11 cellular contexts compared by ENCODE assay signal in the genomic region with DNA sequence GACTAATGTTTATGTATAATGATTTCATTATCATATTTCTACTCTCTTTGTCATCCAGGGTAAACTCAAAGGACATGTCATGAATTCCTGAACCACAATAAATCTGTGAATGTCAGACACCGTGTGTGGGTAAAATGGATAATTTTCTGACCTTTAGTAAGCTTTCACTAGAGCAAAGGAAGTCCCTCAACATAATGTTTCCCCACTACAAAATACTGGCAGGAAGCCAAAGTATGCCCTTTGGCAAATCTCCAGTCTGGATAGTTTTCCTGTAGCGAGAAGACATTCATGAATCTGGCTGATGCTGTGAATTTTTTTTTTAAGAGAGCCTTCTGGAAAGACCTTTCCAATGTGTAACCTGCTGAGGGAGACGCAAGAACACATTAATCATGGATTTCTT.
DNase-seq lines count a peak whose midpoint lies in the region; TF ChIP-seq lines count a peak whose summit lies in the region.
"Had no signal": no experiment of that assay in that cellular context is flagged by ENCODE, and none has a peak within 500 bp of the region (broad histone marks: within the 10 kb centered on the region; RNA-seq: fewer than 3 reads in every experiment).

No MANE protein-coding gene starts in this region.

- H3K79me1 ChIP-seq in H9 (ENCODE audit: insufficient read depth, low read depth, low read length, poor library complexity, severe bottlenecking), result no peaks in the 10 kb centered on the region

- H3K27me3 Mint-ChIP-seq in H9 (ENCODE audit: low read depth), result peaks cover 2% of the 10 kb centered on the region; the same call in 1 of the 2 replicates

- no CpG with 5 or more reads among the region's 3 CpGs for WGBS in H9 (ENCODE audit: extremely low coverage, insufficient read length, low lambda C conversion rate)

- no peak overlapping the region for H2AFZ ChIP-seq in H9 (ENCODE audit: low read length)

- no peaks in the 10 kb centered on the region for H3K4me1 ChIP-seq in H9 (ENCODE audit: insufficient read depth, low read length)

- no peak overlapping the region for H3K4ac ChIP-seq in H9 (ENCODE audit: low read depth, low read length)

- H3K79me2 ChIP-seq in H9 (ENCODE audit: insufficient read depth, low read length), result no peaks in the 10 kb centered on the region

- no peak overlapping the region for H3K27ac Mint-ChIP-seq in H9

- no peak overlapping the region for H3K27ac ChIP-seq in H9 (ENCODE audit: insufficient read length, low read depth, low read length)
- H3K27ac ChIP-seq: epithelial cell of prostate had no signal

- H3K36me3 Mint-ChIP-seq in H9 (ENCODE audit: insufficient read depth in 1 of 3, low read depth in 3 of 3), result no peaks in the 10 kb centered on the region

- H4K91ac ChIP-seq in H9 (ENCODE audit: insufficient read length, low read depth, low read length), result no peak overlapping the region

- H3K4me3 Mint-ChIP-seq in H9, result no peak overlapping the region

- H4K8ac ChIP-seq in H9 (replicated peaks; ENCODE audit: insufficient read length, low read depth, low read length), result no peak overlapping the region

- no peak overlapping the region for H3K14ac ChIP-seq in H9 (ENCODE audit: insufficient read depth, low read length)

- no peak overlapping the region for H3K9ac ChIP-seq in H9 (ENCODE audit: extremely low read depth, insufficient read length, low read length)

- no peaks in the 10 kb centered on the region for H3K9me3 ChIP-seq in H9 (ENCODE audit: control insufficient read depth, low read depth, low read length)

- no peak overlapping the region for H3T11ph ChIP-seq in H9 (ENCODE audit: low read length)

- no peaks in the 10 kb centered on the region for H3K27me3 ChIP-seq in H9 (ENCODE audit: insufficient read depth, low read length)

- no peak overlapping the region for H3K4me2 ChIP-seq in H9 (ENCODE audit: insufficient read depth, insufficient read length, low read length)

- no peaks in the 10 kb centered on the region; a peak in 2 of 5 replicates for H3K9me3 Mint-ChIP-seq in H9

- no peak overlapping the region for H3K18ac ChIP-seq in H9 (ENCODE audit: insufficient read length, low read depth, low read length)

- H3K56ac ChIP-seq in H9 (ENCODE audit: insufficient read length, low read depth, low read length), result no peak overlapping the region

- H3K23me2 ChIP-seq in H9 (ENCODE audit: insufficient read length, low read depth, low read length, poor library complexity, severe bottlenecking), result no peaks in the 10 kb centered on the region

- no peaks in the 10 kb centered on the region for H4K20me1 ChIP-seq in H9 (ENCODE audit: control insufficient read depth, insufficient read depth, insufficient read length)

- H2BK5ac ChIP-seq in H9 (ENCODE audit: insufficient read length, low read length), result no peak overlapping the region

- TF ChIP-seq CTCF in H9 (conservative IDR thresholded peaks at IDR 0.05), result no peak

- no peak overlapping the region for H2BK15ac ChIP-seq in H9 (ENCODE audit: low read depth, low read length)

- H4K5ac ChIP-seq in H9 (ENCODE audit: insufficient read length, low read depth, low read length), result no peak overlapping the region

- H2BK12ac ChIP-seq in H9 (ENCODE audit: insufficient read length, low read depth, low read length), result no peak overlapping the region

- H2BK20ac ChIP-seq in H9 (ENCODE audit: low read depth, low read length, poor library complexity, severe bottlenecking), result no peak overlapping the region

- peaks cover 9 to 12% of the 10 kb centered on the region in 2 experiments for H3K4me1 Mint-ChIP-seq in H9

- no peak overlapping the region for H3K23ac ChIP-seq in H9 (ENCODE audit: insufficient read length, low read depth, low read length)

- H2BK120ac ChIP-seq in H9 (ENCODE audit: low read depth, low read length, poor library complexity, severe bottlenecking), result no peak overlapping the region

- DNase-seq in DMS 273 treated with DMSO at 0.1 percent for 48 hours (lab: John Stamatoyannopoulos, UW) (peak; percentile 2), NCI-H1417 (lab: John Stamatoyannopoulos, UW) (peak; percentile 84 to 98 (median 88)), astrocyte of the hippocampus (ENCODE audit: low read depth, low spot score) (peak; percentile 82), medulla oblongata (ENCODE audit: extremely low spot score) (peak; percentile 27), AG08395 (ENCODE audit: low spot score) (no peak), H9 (no peak), GOT3 (lab: John Stamatoyannopoulos, UW) (no peak), RKO (ENCODE audit: low spot score) (no peak)
- DNase-seq: NCI-H1930, T-helper 2 cell had no signal

- H2AK5ac ChIP-seq in H9 (ENCODE audit: insufficient read length, low read length), result no peak overlapping the region

Comparison
In these comparisons a context has a peak if more than half of its experiments do, and no peak if none do; other contexts are left out.
1. DNase-seq: peak in DMS 273 treated with DMSO at 0.1 percent for 48 hours (single experiment), NCI-H1417 (3 of 3), astrocyte of the hippocampus (single experiment) and medulla oblongata (single experiment); none in AG08395 (single experiment), H9 (single experiment), GOT3 (single experiment) and RKO (single experiment).